ENCODE assay signal across 9 cellular contexts in genomic region chr5:82347213-82347947, GRCh38.
DNase-seq lines count a peak whose midpoint lies in the region; ATAC-seq and TF ChIP-seq lines count a peak whose summit lies in the region.
"Had no signal": no experiment of that assay in that cellular context is flagged by ENCODE, and none has a peak within 500 bp of the region (broad histone marks: within the 10 kb centered on the region; RNA-seq: fewer than 3 reads in every experiment).

No MANE protein-coding gene starts in this region.

- no peak overlapping the region for H4K5ac ChIP-seq in H9 (ENCODE audit: insufficient read length, low read depth, low read length)

- peaks cover 12% of the 10 kb centered on the region in 2 experiments for H3K4me1 Mint-ChIP-seq in H9
- peaks cover 39% of the 10 kb centered on the region for H3K4me1 Mint-ChIP-seq in activated T-helper 1 cell treated with anti-CD3 and anti-CD28 coated beads, Interleukin-12 subunit alpha, Interleukin-12 subunit beta, Interleukin-2, Interleukin-4 antibody, amounts not matched to agents 30 ng/mL and 10 ng/mL and 1 ng/mL, durations not matched to agents 14 hours and 24 hours and 36 hours (ENCODE audit: low read depth)
- H3K4me1 Mint-ChIP-seq in effector memory CD8-positive, alpha-beta T cell (ENCODE audit: low read depth in 2 of 2) = peaks cover 0 to under 1% of the 10 kb centered on the region in 2 donors
- H3K4me1 Mint-ChIP-seq: IgD-negative memory B cell had no signal

- no peaks in the 10 kb centered on the region for H3K79me2 ChIP-seq in H9 (ENCODE audit: insufficient read depth, low read length)

- H2BK120ac ChIP-seq in H9 (ENCODE audit: low read depth, low read length, poor library complexity, severe bottlenecking) = no peak overlapping the region

- H2AFZ ChIP-seq in H9 (ENCODE audit: low read length) = no peak overlapping the region

- no CpG with 5 or more reads among the region's 12 CpGs for WGBS in H9 (ENCODE audit: extremely low coverage, insufficient read length, low lambda C conversion rate)

- H2BK20ac ChIP-seq in H9 (ENCODE audit: low read depth, low read length, poor library complexity, severe bottlenecking) = no peak overlapping the region

- peak overlapping the region; percentile 2 for H3K18ac ChIP-seq in H9 (ENCODE audit: insufficient read length, low read depth, low read length)

- H3K56ac ChIP-seq in H9 (ENCODE audit: insufficient read length, low read depth, low read length) = no peak overlapping the region

- H4K91ac ChIP-seq in H9 (ENCODE audit: insufficient read length, low read depth, low read length) = no peak overlapping the region

- no peaks in the 10 kb centered on the region for H3K9me3 ChIP-seq in H9 (ENCODE audit: control insufficient read depth, low read depth, low read length)
- H3K9me3 ChIP-seq in skeletal muscle satellite cell (replicated peaks; ENCODE audit: low read length) = no peaks in the 10 kb centered on the region
- no peaks in the 10 kb centered on the region for H3K9me3 ChIP-seq in colonic mucosa

- no peak overlapping the region; the same call in 1 of the 2 replicates for H3K14ac ChIP-seq in H9 (ENCODE audit: insufficient read depth, low read length)

- H3K27ac Mint-ChIP-seq in H9 = no peak overlapping the region
- H3K27ac Mint-ChIP-seq in activated T-helper 1 cell treated with anti-CD3 and anti-CD28 coated beads, Interleukin-12 subunit alpha, Interleukin-12 subunit beta, Interleukin-2, Interleukin-4 antibody, amounts not matched to agents 30 ng/mL and 10 ng/mL and 1 ng/mL, durations not matched to agents 14 hours and 24 hours and 36 hours = peak overlapping the region; percentile 75
- H3K27ac Mint-ChIP-seq in effector memory CD8-positive, alpha-beta T cell = no peak overlapping the region
- H3K27ac Mint-ChIP-seq: IgD-negative memory B cell had no signal

- ATAC-seq in left ventricle myocardium superior (peak; percentile 60), HG03097 (IDR thresholded peaks at IDR 0.05; ENCODE audit: low FRiP score, unreplicated experiment) (no peak)
- ATAC-seq in effector memory CD8-positive, alpha-beta T cell (replicated peaks) = no peak

- H3K4me2 ChIP-seq in H9 (ENCODE audit: insufficient read depth, insufficient read length, low read length) (no peak overlapping the region), skeletal muscle satellite cell (ENCODE audit: low read length) (peak overlapping the region; percentile 66)

- no peak overlapping the region for H3K4ac ChIP-seq in H9 (ENCODE audit: low read depth, low read length)

- H3K27me3 ChIP-seq in H9 (ENCODE audit: insufficient read depth, low read length) (no peaks in the 10 kb centered on the region), skeletal muscle satellite cell (ENCODE audit: control insufficient read depth, insufficient read depth, low read length) (no peaks in the 10 kb centered on the region), colonic mucosa (no peaks in the 10 kb centered on the region)

- H2AK5ac ChIP-seq in H9 (ENCODE audit: insufficient read length, low read length) = no peak overlapping the region

- no peaks in the 10 kb centered on the region for H3K79me1 ChIP-seq in H9 (ENCODE audit: insufficient read depth, low read depth, low read length, poor library complexity, severe bottlenecking)

- no peak overlapping the region for H2BK15ac ChIP-seq in H9 (ENCODE audit: low read depth, low read length)

- no peak overlapping the region for H3K4me3 Mint-ChIP-seq in H9
- peak overlapping the region; percentile 30 for H3K4me3 Mint-ChIP-seq in activated T-helper 1 cell treated with anti-CD3 and anti-CD28 coated beads, Interleukin-12 subunit alpha, Interleukin-12 subunit beta, Interleukin-2, Interleukin-4 antibody, amounts not matched to agents 30 ng/mL and 10 ng/mL and 1 ng/mL, durations not matched to agents 14 hours and 24 hours and 36 hours
- no peak overlapping the region for H3K4me3 Mint-ChIP-seq in effector memory CD8-positive, alpha-beta T cell
- H3K4me3 Mint-ChIP-seq: IgD-negative memory B cell had no signal

- DNase-seq in H9 (no peak), left ventricle myocardium superior (peak; percentile 34), colonic mucosa (no peak)
- no peak for DNase-seq in activated T-helper 1 cell treated with anti-CD3 and anti-CD28 coated beads, Interleukin-12 subunit alpha, Interleukin-12 subunit beta, Interleukin-2, Interleukin-4 antibody, amounts not matched to agents 30 ng/mL and 10 ng/mL and 1 ng/mL, durations not matched to agents 14 hours and 24 hours and 36 hours (ENCODE audit: low spot score)
- no peak for DNase-seq in effector memory CD8-positive, alpha-beta T cell
- DNase-seq in activated CD4-positive, alpha-beta T cell treated with anti-CD3 and anti-CD28 coated beads for 48 hours = no peak

- H3K9ac ChIP-seq in H9 (ENCODE audit: extremely low read depth, insufficient read length, low read length) (no peak overlapping the region), skeletal muscle satellite cell (ENCODE audit: low read depth, low read length) (peak overlapping the region; percentile 71), colonic mucosa (ENCODE audit: low read depth in 2 of 2, low read length in 2 of 2) (no peak overlapping the region)

- H3K36me3 Mint-ChIP-seq in H9 (ENCODE audit: insufficient read depth in 1 of 3, low read depth in 3 of 3) = no peaks in the 10 kb centered on the region
- peaks cover 2% of the 10 kb centered on the region for H3K36me3 Mint-ChIP-seq in activated T-helper 1 cell treated with anti-CD3 and anti-CD28 coated beads, Interleukin-12 subunit alpha, Interleukin-12 subunit beta, Interleukin-2, Interleukin-4 antibody, amounts not matched to agents 30 ng/mL and 10 ng/mL and 1 ng/mL, durations not matched to agents 14 hours and 24 hours and 36 hours (ENCODE audit: low read depth)
- no peaks in the 10 kb centered on the region for H3K36me3 Mint-ChIP-seq in effector memory CD8-positive, alpha-beta T cell (ENCODE audit: insufficient read depth)
- H3K36me3 Mint-ChIP-seq: IgD-negative memory B cell had no signal

- intact Hi-C loops in activated T-helper 1 cell treated with anti-CD3 and anti-CD28 coated beads, Interleukin-12 subunit alpha, Interleukin-12 subunit beta, Interleukin-2, Interleukin-4 antibody, amounts not matched to agents 30 ng/mL and 10 ng/mL and 1 ng/mL, durations not matched to agents 14 hours and 24 hours and 36 hours (cut with micrococcal nuclease) = no loop called here
- intact Hi-C loops in left ventricle myocardium superior (cut with micrococcal nuclease) = loop anchor here (10.0 kb wide), 1 partner anchor 1197 kb away; no protein-coding TSS in a partner anchor
- intact Hi-C loops in colonic mucosa (cut with DNase I) = loop anchor here (5.0 kb wide), 1 partner anchor 1085 kb away; no protein-coding TSS in a partner anchor

- H3K27me3 Mint-ChIP-seq in H9 (ENCODE audit: low read depth) = no peaks in the 10 kb centered on the region
- H3K27me3 Mint-ChIP-seq in activated T-helper 1 cell treated with anti-CD3 and anti-CD28 coated beads, Interleukin-12 subunit alpha, Interleukin-12 subunit beta, Interleukin-2, Interleukin-4 antibody, amounts not matched to agents 30 ng/mL and 10 ng/mL and 1 ng/mL, durations not matched to agents 14 hours and 24 hours and 36 hours (ENCODE audit: insufficient read depth) = no peaks in the 10 kb centered on the region
- peaks cover 6 to 18% of the 10 kb centered on the region in 2 donors for H3K27me3 Mint-ChIP-seq in effector memory CD8-positive, alpha-beta T cell

- no peaks in the 10 kb centered on the region for H3K9me3 Mint-ChIP-seq in H9
- H3K9me3 Mint-ChIP-seq in activated T-helper 1 cell treated with anti-CD3 and anti-CD28 coated beads, Interleukin-12 subunit alpha, Interleukin-12 subunit beta, Interleukin-2, Interleukin-4 antibody, amounts not matched to agents 30 ng/mL and 10 ng/mL and 1 ng/mL, durations not matched to agents 14 hours and 24 hours and 36 hours = no peaks in the 10 kb centered on the region
- no peaks in the 10 kb centered on the region for H3K9me3 Mint-ChIP-seq in effector memory CD8-positive, alpha-beta T cell

- H3K36me3 ChIP-seq in skeletal muscle satellite cell (ENCODE audit: insufficient read depth, low read length) (no peaks in the 10 kb centered on the region), colonic mucosa (no peaks in the 10 kb centered on the region)

- no peak overlapping the region for H4K8ac ChIP-seq in H9 (replicated peaks; ENCODE audit: insufficient read length, low read depth, low read length)

- H3K4me3 ChIP-seq in skeletal muscle satellite cell (ENCODE audit: low read length) (peak overlapping the region; percentile 35), colonic mucosa (no peak overlapping the region)

- no peak overlapping the region for H2BK5ac ChIP-seq in H9 (ENCODE audit: insufficient read length, low read length)

- H3K23ac ChIP-seq in H9 (ENCODE audit: insufficient read length, low read depth, low read length) = no peak overlapping the region

- no peak overlapping the region for H3T11ph ChIP-seq in H9 (ENCODE audit: low read length)

- H2BK12ac ChIP-seq in H9 (ENCODE audit: insufficient read length, low read depth, low read length) = no peak overlapping the region

- H3K4me1 ChIP-seq in H9 (ENCODE audit: insufficient read depth, low read length) (no peaks in the 10 kb centered on the region), skeletal muscle satellite cell (ENCODE audit: control insufficient read depth, insufficient read depth, low read length) (peaks cover 36% of the 10 kb centered on the region), colonic mucosa (no peaks in the 10 kb centered on the region)

- H4K20me1 ChIP-seq in H9 (ENCODE audit: control insufficient read depth, insufficient read depth, insufficient read length) = no peaks in the 10 kb centered on the region

- no peak for TF ChIP-seq CTCF in H9 (conservative IDR thresholded peaks at IDR 0.05)
- TF ChIP-seq CTCF in colonic mucosa (IDR thresholded peaks at IDR 0.05) = no peak

- no peaks in the 10 kb centered on the region for H3K23me2 ChIP-seq in H9 (ENCODE audit: insufficient read length, low read depth, low read length, poor library complexity, severe bottlenecking)

- H3K27ac ChIP-seq in H9 (ENCODE audit: insufficient read length, low read depth, low read length) (no peak overlapping the region), colonic mucosa (no peak overlapping the region)
